8 cellular contexts compared by ENCODE assay signal in genomic region chr3:169813757-169814517, GRCh38.
A peak's percentile ranks its signal among the peaks of the same experiment; 100 is the strongest.
DNase-seq lines count a peak whose midpoint lies in the region; ATAC-seq lines count a peak whose summit lies in the region.

No MANE protein-coding gene starts in this region.

- no peaks in the 10 kb centered on the region for H3K36me3 ChIP-seq in HUES6 (ENCODE audit: control insufficient read depth, insufficient read depth, low read length)

- H3K9me3 Mint-ChIP-seq in activated naive CD4-positive, alpha-beta T cell treated with anti-CD3 and anti-CD28 coated beads, Interleukin-2, amount 50 U/mL, for 24 hours = peaks cover 15% of the 10 kb centered on the region

- H3K27ac ChIP-seq in HUES6 (ENCODE audit: low read depth, low read length) = no peak overlapping the region

- peak; percentile 67 for DNase-seq in DMS153 (lab: John Stamatoyannopoulos, UW)
- peak; percentile 77 for DNase-seq in SIG-M5 treated with dmso at 0.1 percent for 504 hours (lab: John Stamatoyannopoulos, UW; ENCODE audit: unreplicated experiment)
- DNase-seq in kidney tubule cell (ENCODE audit: low spot score) = peak; percentile 43
- DNase-seq in stimulated activated CD8-positive, alpha-beta memory T cell treated with anti-CD3 and anti-CD28 coated beads, Interleukin-15, amount 100 ng/mL, for 1 hour (ENCODE audit: low read depth) = peak; percentile 39
- DNase-seq in NCI-H446 (lab: John Stamatoyannopoulos, UW) = no peak

- H3K27me3 Mint-ChIP-seq in activated naive CD4-positive, alpha-beta T cell treated with anti-CD3 and anti-CD28 coated beads, Interleukin-2, amount 50 U/mL, for 24 hours = peaks cover 4% of the 10 kb centered on the region

- peak overlapping the region; percentile 71; the same call in 1 of the 2 replicates for H3K4me3 ChIP-seq in HUES6 (ENCODE audit: low read depth, low read length)

- H3K9me3 ChIP-seq in HUES6 (ENCODE audit: control insufficient read depth, insufficient read depth, low read depth, low read length) = peaks cover 8% of the 10 kb centered on the region

- peaks cover 2% of the 10 kb centered on the region for H3K36me3 Mint-ChIP-seq in activated naive CD4-positive, alpha-beta T cell treated with anti-CD3 and anti-CD28 coated beads, Interleukin-2, amount 50 U/mL, for 24 hours

- peaks cover 5% of the 10 kb centered on the region for H3K4me1 ChIP-seq in HUES6 (ENCODE audit: control insufficient read depth, insufficient read depth, low read length)

- H3K9ac ChIP-seq in HUES6 (ENCODE audit: low read length) = peak overlapping the region; percentile 46

- ATAC-seq in GM19468 (IDR thresholded peaks at IDR 0.05; ENCODE audit: extremely low read depth, unreplicated experiment) = peak; percentile 97

- H3K4me1 Mint-ChIP-seq in activated naive CD4-positive, alpha-beta T cell treated with anti-CD3 and anti-CD28 coated beads, Interleukin-2, amount 50 U/mL, for 24 hours = peaks cover 28% of the 10 kb centered on the region

- peak overlapping the region; percentile 88 for H3K4me3 Mint-ChIP-seq in activated naive CD4-positive, alpha-beta T cell treated with anti-CD3 and anti-CD28 coated beads, Interleukin-2, amount 50 U/mL, for 24 hours

- peaks cover 4% of the 10 kb centered on the region; the same call in 1 of the 2 replicates for H3K27me3 ChIP-seq in HUES6 (ENCODE audit: control insufficient read depth, insufficient read depth, low read length)

- peak overlapping the region; percentile 78 for H3K27ac Mint-ChIP-seq in activated naive CD4-positive, alpha-beta T cell treated with anti-CD3 and anti-CD28 coated beads, Interleukin-2, amount 50 U/mL, for 24 hours

Comparison
In these comparisons a context has a peak if more than half of its experiments do, and no peak if none do; other contexts are left out.
1. DNase-seq: peak in DMS153 (single experiment), SIG-M5 treated with dmso at 0.1 percent for 504 hours (single experiment), kidney tubule cell (single experiment) and stimulated activated CD8-positive, alpha-beta memory T cell treated with anti-CD3 and anti-CD28 coated beads, Interleukin-15, amount 100 ng/mL, for 1 hour (single experiment); none in NCI-H446 (0 of 2).